Comparison of ENCODE assay signal across 31 cellular contexts in genomic region chr1:241800640-241801039, GRCh38. TPM values are rescaled to one million over a fixed set of nuclear protein-coding genes. Genes with fewer than 3 reads are reported as not detected.
DNase-seq lines count a peak whose midpoint lies in the region; ATAC-seq, FAIRE-seq and TF ChIP-seq lines count a peak whose summit lies in the region.
"Had no signal": no experiment of that assay in that cellular context is flagged by ENCODE, and none has a peak within 500 bp of the region (broad histone marks: within the 10 kb centered on the region; RNA-seq: fewer than 3 reads in every experiment).

No MANE protein-coding gene starts in this region.

- WGBS in K562 (ENCODE audit: insufficient coverage, low coverage, missing lambda C conversion rate), result 44% methylated on average over 3 of the region's 3 CpGs
- WGBS in SK-N-SH (ENCODE audit: low lambda C conversion rate), result 44% methylated on average over 3 of the region's 3 CpGs

- H3K4me3 ChIP-seq in K562, result no peak overlapping the region
- no peak overlapping the region for H3K4me3 ChIP-seq in SK-N-SH (ENCODE audit: low read depth in 2 of 2, low read length in 1 of 2)
- H3K4me3 ChIP-seq: HAP-1, SJSA1 had no signal

- H4K20me1 ChIP-seq in K562 (replicated peaks; ENCODE audit: control insufficient read depth, insufficient read depth, low read length), result no peaks in the 10 kb centered on the region
- no peaks in the 10 kb centered on the region for H4K20me1 ChIP-seq in SK-N-SH (ENCODE audit: insufficient read depth)

- no peaks in the 10 kb centered on the region for H3F3A ChIP-seq in SK-N-SH (replicated peaks; ENCODE audit: insufficient read depth)

- TF ChIP-seq RAD21 in K562 (CRISPR knock-in tag; conservative IDR thresholded peaks at IDR 0.05 in 1 of 2, IDR thresholded peaks at IDR 0.05 in 1 of 2), result no peak
- TF ChIP-seq RAD21 in SK-N-SH (IDR thresholded peaks at IDR 0.05; ENCODE audit: low read length), result no peak

- no peaks in the 10 kb centered on the region for H3K36me3 ChIP-seq in K562 (ENCODE audit: control insufficient read depth, insufficient read depth, low read length)
- H3K36me3 ChIP-seq in SK-N-SH (replicated peaks in 1 of 2; ENCODE audit: control insufficient read depth in 1 of 2, insufficient read depth in 2 of 2, low read length in 1 of 2), result peaks cover 0 to 3% of the 10 kb centered on the region in 2 experiments
- H3K36me3 ChIP-seq: HAP-1, SJSA1 had no signal

- no peak for FAIRE-seq in K562 (lab: Jason Lieb, UNC)
- FAIRE-seq: GM12892 had no signal

- ATAC-seq in GM18511 (IDR thresholded peaks at IDR 0.05; ENCODE audit: unreplicated experiment) (peak; percentile 65), GM19438 (IDR thresholded peaks at IDR 0.05; ENCODE audit: low read depth, unreplicated experiment) (peak; percentile 64), HG02943 (IDR thresholded peaks at IDR 0.05; ENCODE audit: low read depth, unreplicated experiment) (peak; percentile 70), K562 (no peak), omental fat pad (ENCODE audit: low FRiP score) (no peak)

- H3K9me2 ChIP-seq in SK-N-SH, result no peaks in the 10 kb centered on the region

- CTCF ChIA-PET in K562 (lab: Yijun Ruan, JAX; ENCODE audit: low intra/inter-chr PET ratio), result no interaction called here
- CTCF ChIA-PET in SK-N-SH (lab: Yijun Ruan, JAX), result no interaction called here

- POLR2A ChIA-PET in K562 (lab: Yijun Ruan, JAX), result interaction anchor here (1.6 kb wide), 1 partner anchor 18 kb away, joined by 5 read pairs; no protein-coding TSS in a partner anchor
- POLR2A ChIA-PET in SK-N-SH (lab: Yijun Ruan, JAX), result no interaction called here

- BruUV-seq in K562 (replicated peaks; lab: Mats Ljungman, UMichigan), result no TSS peak

- no peaks in the 10 kb centered on the region for H3K9me1 ChIP-seq in K562 (ENCODE audit: control insufficient read depth, insufficient read depth, low read length)

- H3K9me3 ChIP-seq in K562 (replicated peaks; ENCODE audit: control insufficient read depth, insufficient read depth, low read depth, low read length), result no peaks in the 10 kb centered on the region
- no peaks in the 10 kb centered on the region for H3K9me3 ChIP-seq in SK-N-SH
- H3K9me3 ChIP-seq: HAP-1, SJSA1 had no signal

- H3K4me1 ChIP-seq in K562 (replicated peaks in 1 of 2; ENCODE audit: control insufficient read depth in 2 of 2, insufficient read depth in 2 of 2, low read length in 2 of 2) (no peaks in the 10 kb centered on the region; a peak in 1 of 5 replicates), SK-N-SH (ENCODE audit: control insufficient read depth in 1 of 2, insufficient read depth in 2 of 2, low read depth in 1 of 2, low read length in 1 of 2) (no peaks in the 10 kb centered on the region)
- H3K4me1 ChIP-seq: HAP-1 had no signal

- H3K27ac ChIP-seq in K562 (ENCODE audit: extremely low read depth, low read depth, low read length) (no peak overlapping the region), SK-N-SH (ENCODE audit: low read depth in 2 of 2, low read length in 1 of 2) (no peak overlapping the region)
- H3K27ac ChIP-seq: 22Rv1, KMS-11, SJSA1 had no signal

- no peak for TF ChIP-seq POLR2A in K562 (conservative IDR thresholded peaks at IDR 0.05)

- DNase-seq in K562 (ENCODE audit: extremely low read depth in 1 of 4, low spot score in 3 of 4), result no peak
- DNase-seq in omental fat pad (ENCODE audit: low spot score), result no peak
- no peak for DNase-seq in SK-N-SH
- DNase-seq in iPS-NIHi7 (ENCODE audit: extremely low spot score), result no peak
- DNase-seq: ACHN, Calu3, DMS153, DND-41, GOT3, HFFc6, IMR-90, MM.1S, NCI-H1048, NCI-H1417 treated with DMSO at 0.1 percent for 48 hours, NCI-H1694 treated with DMSO at 0.1 percent for 48 hours, NCI-H2081, NCI-H2171, NCI-H226, NCI-H510A, NCI-H69, Right ventricle myocardium superior, RPMI8226, T-helper 1 cell had no signal

- H2AFZ ChIP-seq in K562 (ENCODE audit: low read depth, low read length) (no peak overlapping the region), SK-N-SH (ENCODE audit: low read depth) (no peak overlapping the region)

- H3K4me2 ChIP-seq in K562 (ENCODE audit: insufficient read depth, low read length) (no peak overlapping the region), SK-N-SH (no peak overlapping the region)
- H3K4me2 ChIP-seq: KMS-11 had no signal

- H3K79me2 ChIP-seq in K562 (ENCODE audit: control insufficient read depth, insufficient read depth, low read length) (no peaks in the 10 kb centered on the region), SK-N-SH (ENCODE audit: insufficient read depth) (no peaks in the 10 kb centered on the region)

- no peak for TF ChIP-seq CTCF in K562 (IDR thresholded peaks at IDR 0.05 in 2 of 3, conservative IDR thresholded peaks at IDR 0.05 in 1 of 3; ENCODE audit: insufficient read depth in 2 of 3, low read depth in 1 of 3, low read length in 3 of 3)
- no peak for TF ChIP-seq CTCF in omental fat pad (IDR thresholded peaks at IDR 0.05)
- TF ChIP-seq CTCF in SK-N-SH (IDR thresholded peaks at IDR 0.05), result no peak

- in situ Hi-C loops in K562 (cut with MboI), result no loop called here

- intact Hi-C loops in K562 (cut with micrococcal nuclease), result no loop called here

- H3K27me3 ChIP-seq in K562 (ENCODE audit: control insufficient read depth in 2 of 2, insufficient read depth in 2 of 2, low read length in 2 of 2), result no peaks in the 10 kb centered on the region
- H3K27me3 ChIP-seq in SK-N-SH (ENCODE audit: insufficient read depth), result no peaks in the 10 kb centered on the region

- TF ChIP-seq EP300 in K562 (IDR thresholded peaks at IDR 0.05; ENCODE audit: low read length), result no peak
- TF ChIP-seq EP300 in SK-N-SH (IDR thresholded peaks at IDR 0.05; ENCODE audit: borderline replicate concordance in 1 of 2, low read depth in 1 of 2, low read length in 1 of 2), result no peak

- H3K9ac ChIP-seq in K562 (ENCODE audit: insufficient read depth in 1 of 2, low read depth in 2 of 2, low read length in 2 of 2), result no peak overlapping the region
- H3K9ac ChIP-seq in SK-N-SH, result no peak overlapping the region
- H3K9ac ChIP-seq: KMS-11 had no signal

TF ChIP-seq in K562, 482 proteins besides CTCF, POLR2A, EP300 and RAD21:
- TF ChIP-seq, protein P1, sequence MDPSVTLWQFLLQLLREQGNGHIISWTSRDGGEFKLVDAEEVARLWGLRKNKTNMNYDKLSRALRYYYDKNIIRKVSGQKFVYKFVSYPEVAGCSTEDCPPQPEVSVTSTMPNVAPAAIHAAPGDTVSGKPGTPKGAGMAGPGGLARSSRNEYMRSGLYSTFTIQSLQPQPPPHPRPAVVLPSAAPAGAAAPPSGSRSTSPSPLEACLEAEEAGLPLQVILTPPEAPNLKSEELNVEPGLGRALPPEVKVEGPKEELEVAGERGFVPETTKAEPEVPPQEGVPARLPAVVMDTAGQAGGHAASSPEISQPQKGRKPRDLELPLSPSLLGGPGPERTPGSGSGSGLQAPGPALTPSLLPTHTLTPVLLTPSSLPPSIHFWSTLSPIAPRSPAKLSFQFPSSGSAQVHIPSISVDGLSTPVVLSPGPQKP (CRISPR knock-in tag; IDR thresholded peaks at IDR 0.05), result no peak
- TF ChIP-seq DACH1 (IDR thresholded peaks at IDR 0.05; ENCODE audit: partially characterized antibody), result peak; percentile 80

TF ChIP-seq in SK-N-SH, 30 proteins besides CTCF, POLR2A, EP300 and RAD21:
- TF ChIP-seq JUND (IDR thresholded peaks at IDR 0.05) (no peak), MAX (IDR thresholded peaks at IDR 0.05; ENCODE audit: low read depth) (no peak), POLR2AphosphoS5 (IDR thresholded peaks at IDR 0.05; ENCODE audit: low read depth, low read length) (no peak)

RNA-seq across cellular contexts. Expression of gene EXO1, which starts 47.4 kb away (rescaled TPM):
- 64.7 and 140 TPM in 2 replicates for total RNA-seq in K562 (2011; cell fraction: chromatin; rRNA removed; ENCODE audit: low replicate concordance)
- 34.7 and 43.2 TPM in 2 replicates for total RNA-seq in K562 (2011; cell fraction: nucleolus; rRNA removed)
- total RNA-seq in K562 (2011; cell fraction: nucleoplasm; rRNA removed), result 35.2 and 47.5 TPM in 2 replicates
- total RNA-seq in K562 (2014; rRNA removed) (79.6 and 95.1 TPM in 2 replicates), K562 (2014; rRNA removed; fragmentation: Illumina TruSeq; extraction: Trizol) (125 and 135 TPM in 2 replicates), K562 (2015; rRNA removed; fragmentation: Illumina TruSeq; extraction: Trizol) (101 and 108 TPM in 2 replicates), K562 (2021) (101 and 107 TPM in 2 replicates), omental fat pad (1 to 10 TPM in 1 of 4 donors, under 1 TPM in 1, not detected in 2; 0.63 to 1.2 TPM)
- polyA plus RNA-seq in K562 (2011; rRNA removed) (54.6 and 65.9 TPM in 2 replicates), K562 (2014; fragmentation: Illumina TruSeq; extraction: Trizol) (105 and 116 TPM in 2 replicates), K562 (2014; fragmentation: Nextera tagmentation; extraction: Ambion mirVana) (10 to 100 TPM; 36.0 to 83.9 TPM), K562 (2014; rRNA removed) (69.5 and 71.9 TPM in 2 replicates), SK-N-SH (2012; rRNA removed) (3.9 and 4.6 TPM in 2 replicates)
- polyA plus RNA-seq in K562 (2011; cell fraction: cytosol; rRNA removed), result 17.0 and 30.4 TPM in 2 replicates
- polyA plus RNA-seq in K562 (2011; cell fraction: nucleus; rRNA removed), result 31.9 and 42.5 TPM in 2 replicates
- polyA plus RNA-seq in K562 (2012), result 36.8 and 61.1 TPM in 2 replicates
- 154 and 157 TPM in 2 replicates for polyA minus RNA-seq in K562 (2011; rRNA and poly(A)+ RNA removed)
- polyA minus RNA-seq in K562 (2011; cell fraction: cytosol; rRNA and poly(A)+ RNA removed), result 48.3 and 58.5 TPM in 2 replicates
- 39.0 and 66.5 TPM in 2 replicates for polyA minus RNA-seq in K562 (2011; cell fraction: nucleus; rRNA and poly(A)+ RNA removed)
- polyA plus RNA-seq in SK-N-SH (2012; cell fraction: cytosol; rRNA removed), result 4.9 and 5.7 TPM in 2 replicates
- polyA plus RNA-seq in SK-N-SH (2012; cell fraction: nucleus; rRNA removed), result 5.7 and 6.8 TPM in 2 replicates

Comparison
In these comparisons a context has a peak if more than half of its experiments do, and no peak if none do; other contexts are left out.
1. ATAC-seq: peak in GM18511 (single experiment), GM19438 (single experiment) and HG02943 (single experiment); none in K562 (single experiment) and omental fat pad (single experiment).
2. RNA of gene EXO1, which starts 47.4 kb away (total RNA-seq): 34.7 to 140 TPM in K562; 0.63 to 1.2 TPM in omental fat pad; every median in the first group is over 10 times any median in the second.